20 cellular contexts compared by ENCODE assay signal in genomic region chr9:95879591-95879990, GRCh38. TPM values are rescaled to one million over a fixed set of nuclear protein-coding genes. Genes with fewer than 3 reads are reported as not detected.
DNase-seq lines count a peak whose midpoint lies in the region; ATAC-seq and TF ChIP-seq lines count a peak whose summit lies in the region.
"Had no signal": no experiment of that assay in that cellular context is flagged by ENCODE, and none has a peak within 500 bp of the region (broad histone marks: within the 10 kb centered on the region; RNA-seq: fewer than 3 reads in every experiment).

No MANE protein-coding gene starts in this region.

- peak overlapping the region; percentile 44 for H3K4me3 ChIP-seq in Loucy (ENCODE audit: low read length, poor library complexity, severe bottlenecking)
- no peak overlapping the region for H3K4me3 ChIP-seq in osteoblast (ENCODE audit: insufficient read depth, low read length)
- H3K4me3 ChIP-seq in mucosa of descending colon = no peak overlapping the region
- H3K4me3 ChIP-seq: ascending aorta, esophagus squamous epithelium had no signal

- ATAC-seq in HG03095 (IDR thresholded peaks at IDR 0.05; ENCODE audit: unreplicated experiment) = no peak
- ATAC-seq in GM19397 (IDR thresholded peaks at IDR 0.05; ENCODE audit: unreplicated experiment) = no peak
- ATAC-seq in mucosa of descending colon = no peak
- ATAC-seq: HCT116; natural killer cell treated with Interleukin-12 subunit alpha and Interleukin-12 subunit beta and Interleukin-15 and Interleukin-18, amount 100 ng/mL, for 72 hours had no signal

- peaks cover 12% of the 10 kb centered on the region; the same call in 1 of the 2 replicates for H3K36me3 ChIP-seq in Loucy (ENCODE audit: insufficient read depth, low read length)
- peaks cover 12% of the 10 kb centered on the region for H3K36me3 ChIP-seq in osteoblast (ENCODE audit: insufficient read depth, low read length)
- no peaks in the 10 kb centered on the region for H3K36me3 ChIP-seq in mucosa of descending colon (ENCODE audit: low read depth)

- no peaks in the 10 kb centered on the region for H3K9me3 ChIP-seq in Loucy (ENCODE audit: insufficient read depth, low read depth, low read length)
- H3K9me3 ChIP-seq in osteoblast (ENCODE audit: low read depth, low read length) = no peaks in the 10 kb centered on the region
- no peaks in the 10 kb centered on the region for H3K9me3 ChIP-seq in mucosa of descending colon
- H3K9me3 ChIP-seq: ascending aorta, Caco-2, esophagus squamous epithelium had no signal

- H3F3A ChIP-seq in Loucy (ENCODE audit: low read depth) = no peaks in the 10 kb centered on the region

- intact Hi-C loops in mucosa of descending colon (cut with DNase I, micrococcal nuclease) = no loop called here

- H3K9ac ChIP-seq in Loucy (ENCODE audit: low read depth, low read length, poor library complexity, severe bottlenecking) = no peak overlapping the region

- H3K27ac ChIP-seq in osteoblast (ENCODE audit: low read depth, low read length) = peak overlapping the region; percentile 60
- H3K27ac ChIP-seq: ascending aorta had no signal

- H3K4me2 ChIP-seq in Loucy (ENCODE audit: low read depth, low read length, poor library complexity, severe bottlenecking) (peak overlapping the region; percentile 64), osteoblast (ENCODE audit: insufficient read depth, low read length) (peak overlapping the region; percentile 6)

- peaks cover 50% of the 10 kb centered on the region for H3K4me1 ChIP-seq in Loucy (ENCODE audit: insufficient read depth, low read length, poor library complexity, severe bottlenecking)
- peaks cover 8% of the 10 kb centered on the region for H3K4me1 ChIP-seq in osteoblast (ENCODE audit: insufficient read depth, low read length)
- H3K4me1 ChIP-seq in mucosa of descending colon (ENCODE audit: low read depth) = peaks cover 2% of the 10 kb centered on the region
- H3K4me1 ChIP-seq: ascending aorta, Caco-2 had no signal

- H3K9me2 ChIP-seq in Loucy (replicated peaks; ENCODE audit: low read depth, low read length) = no peaks in the 10 kb centered on the region

- peaks cover 11% of the 10 kb centered on the region for H4K20me1 ChIP-seq in Loucy (ENCODE audit: insufficient read depth, low read length, poor library complexity, severe bottlenecking)
- peaks cover 18% of the 10 kb centered on the region for H4K20me1 ChIP-seq in osteoblast (ENCODE audit: insufficient read depth, low read length)

- TF ChIP-seq CTCF in Loucy (conservative IDR thresholded peaks at IDR 0.05; ENCODE audit: low read length) (no peak), osteoblast (IDR thresholded peaks at IDR 0.05; ENCODE audit: extremely low read depth, low read depth, low read length) (no peak), mucosa of descending colon (IDR thresholded peaks at IDR 0.05) (no peak)

- H3K27me3 ChIP-seq in Loucy (ENCODE audit: insufficient read depth, low read length, poor library complexity, severe bottlenecking) (no peaks in the 10 kb centered on the region), osteoblast (ENCODE audit: insufficient read depth, low read length) (no peaks in the 10 kb centered on the region)
- H3K27me3 ChIP-seq: ascending aorta, esophagus squamous epithelium had no signal

- DNase-seq in EH (ENCODE audit: low read depth) = peak; percentile 38
- peak; percentile 30 for DNase-seq in dermis blood vessel endothelial cell
- no peak for DNase-seq in osteoblast (ENCODE audit: insufficient read length, low spot score, missing footprints)
- DNase-seq in NCI-H69 (lab: John Stamatoyannopoulos, UW) = no peak
- no peak for DNase-seq in mucosa of descending colon
- DNase-seq: activated CD4-positive, CD25-positive, alpha-beta regulatory T cell treated with anti-CD3 and anti-CD28 coated beads, Interleukin-2, amount 50 U/mL, for 72 hours; activated gamma-delta T cell treated with Interleukin-2 at 50 U/mL for 16 hours; Caco-2; effector CD8-positive, alpha-beta T cell; esophagus squamous epithelium; NCI-H1417 treated with DMSO at 0.1 percent for 48 hours; NCI-H2107; NCI-H510A treated with DMSO at 0.1 percent for 48 hours; stimulated activated CD4-positive, alpha-beta T cell treated with anti-CD3 and anti-CD28 coated beads, Interleukin-4, amount 100 ng/mL, for 4 hours had no signal

- H2AFZ ChIP-seq in Loucy (ENCODE audit: low read length) (no peak overlapping the region), osteoblast (ENCODE audit: low read length) (no peak overlapping the region)

- H3K79me2 ChIP-seq in Loucy (ENCODE audit: insufficient read depth, low read length) = peaks cover 60% of the 10 kb centered on the region
- H3K79me2 ChIP-seq in osteoblast (ENCODE audit: insufficient read depth, low read length) = peaks cover 50% of the 10 kb centered on the region

RNA-seq across cellular contexts. Expression of gene ERCC6L2, which starts 4.1 kb away (rescaled TPM):
- total RNA-seq in dermis blood vessel endothelial cell (70.1 and 77.0 TPM in 2 replicates), osteoblast (77.5 and 77.8 TPM in 2 replicates), mucosa of descending colon (10 to 100 TPM; 32.4 to 69.4 (median 51.4) TPM)

Comparison
In these comparisons a context has a peak if more than half of its experiments do, and no peak if none do; other contexts are left out.
1. DNase-seq: peak in EH (single experiment) and dermis blood vessel endothelial cell (single experiment); none in osteoblast (single experiment), NCI-H69 (single experiment) and mucosa of descending colon (0 of 3).